1 cellular context compared by ENCODE assay signal in the genomic region with DNA sequence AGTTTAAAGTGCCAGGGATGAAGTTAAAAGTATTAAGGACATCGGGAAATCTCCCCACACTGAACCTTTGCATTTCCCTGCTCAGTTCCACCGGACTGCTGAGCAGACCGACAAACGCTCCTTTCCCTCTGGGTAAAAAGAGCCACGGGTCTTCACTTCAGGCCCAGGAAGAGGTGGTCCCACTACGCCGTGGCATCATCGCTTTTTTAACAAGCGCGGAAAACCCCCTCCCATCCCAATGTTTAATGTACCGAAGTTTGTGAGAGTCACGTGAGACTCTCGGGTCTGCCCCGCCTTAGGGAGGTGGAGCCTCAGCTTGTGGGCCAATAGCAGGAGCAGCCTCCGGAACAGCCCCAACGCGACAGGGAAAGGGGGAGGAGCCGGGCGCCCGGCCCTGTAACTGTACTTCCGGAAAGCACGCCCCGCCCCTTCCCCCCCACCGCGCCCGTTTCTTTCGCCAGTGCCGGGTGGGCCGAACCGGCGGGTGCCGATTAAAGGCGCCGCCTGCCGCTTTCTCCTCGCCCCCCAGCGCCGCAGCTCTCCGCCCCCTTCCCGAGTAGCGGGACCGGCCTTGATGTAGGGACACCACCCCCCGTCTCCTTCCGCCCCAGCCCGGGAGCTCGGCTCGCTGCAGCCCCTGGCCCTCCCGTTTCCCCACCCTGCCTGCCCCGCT.
TF ChIP-seq lines count a peak whose summit lies in the region.

No MANE protein-coding gene starts in this region.

TF ChIP-seq in GM12878, 131 proteins besides CTCF, POLR2A, EP300 and RAD21 (continued from another document and continues in another):
- no peak for TF ChIP-seq PBX3 (IDR thresholded peaks at IDR 0.05; ENCODE audit: insufficient replicate concordance, low read depth, low read length)
- no peak for TF ChIP-seq BRCA1 (IDR thresholded peaks at IDR 0.05; ENCODE audit: low read depth, low read length)
- peak; percentile 73 for TF ChIP-seq USF2 (IDR thresholded peaks at IDR 0.05; ENCODE audit: borderline replicate concordance, low read depth, low read length)
- no peak for TF ChIP-seq ASH2L (IDR thresholded peaks at IDR 0.05; ENCODE audit: borderline replicate concordance, low read depth)
- no peak for TF ChIP-seq SMC3 (IDR thresholded peaks at IDR 0.05; ENCODE audit: borderline replicate concordance, low read length)
- peak; percentile 30 for TF ChIP-seq MEF2B (IDR thresholded peaks at IDR 0.05; ENCODE audit: partially characterized antibody, poor library complexity, severe bottlenecking)
- no peak for TF ChIP-seq SUZ12 (IDR thresholded peaks at IDR 0.05; ENCODE audit: unreplicated experiment)
- no peak for TF ChIP-seq SUPT20H (IDR thresholded peaks at IDR 0.05; ENCODE audit: borderline replicate concordance, control insufficient read depth, low read depth, low read length)
- TF ChIP-seq, protein P1, sequence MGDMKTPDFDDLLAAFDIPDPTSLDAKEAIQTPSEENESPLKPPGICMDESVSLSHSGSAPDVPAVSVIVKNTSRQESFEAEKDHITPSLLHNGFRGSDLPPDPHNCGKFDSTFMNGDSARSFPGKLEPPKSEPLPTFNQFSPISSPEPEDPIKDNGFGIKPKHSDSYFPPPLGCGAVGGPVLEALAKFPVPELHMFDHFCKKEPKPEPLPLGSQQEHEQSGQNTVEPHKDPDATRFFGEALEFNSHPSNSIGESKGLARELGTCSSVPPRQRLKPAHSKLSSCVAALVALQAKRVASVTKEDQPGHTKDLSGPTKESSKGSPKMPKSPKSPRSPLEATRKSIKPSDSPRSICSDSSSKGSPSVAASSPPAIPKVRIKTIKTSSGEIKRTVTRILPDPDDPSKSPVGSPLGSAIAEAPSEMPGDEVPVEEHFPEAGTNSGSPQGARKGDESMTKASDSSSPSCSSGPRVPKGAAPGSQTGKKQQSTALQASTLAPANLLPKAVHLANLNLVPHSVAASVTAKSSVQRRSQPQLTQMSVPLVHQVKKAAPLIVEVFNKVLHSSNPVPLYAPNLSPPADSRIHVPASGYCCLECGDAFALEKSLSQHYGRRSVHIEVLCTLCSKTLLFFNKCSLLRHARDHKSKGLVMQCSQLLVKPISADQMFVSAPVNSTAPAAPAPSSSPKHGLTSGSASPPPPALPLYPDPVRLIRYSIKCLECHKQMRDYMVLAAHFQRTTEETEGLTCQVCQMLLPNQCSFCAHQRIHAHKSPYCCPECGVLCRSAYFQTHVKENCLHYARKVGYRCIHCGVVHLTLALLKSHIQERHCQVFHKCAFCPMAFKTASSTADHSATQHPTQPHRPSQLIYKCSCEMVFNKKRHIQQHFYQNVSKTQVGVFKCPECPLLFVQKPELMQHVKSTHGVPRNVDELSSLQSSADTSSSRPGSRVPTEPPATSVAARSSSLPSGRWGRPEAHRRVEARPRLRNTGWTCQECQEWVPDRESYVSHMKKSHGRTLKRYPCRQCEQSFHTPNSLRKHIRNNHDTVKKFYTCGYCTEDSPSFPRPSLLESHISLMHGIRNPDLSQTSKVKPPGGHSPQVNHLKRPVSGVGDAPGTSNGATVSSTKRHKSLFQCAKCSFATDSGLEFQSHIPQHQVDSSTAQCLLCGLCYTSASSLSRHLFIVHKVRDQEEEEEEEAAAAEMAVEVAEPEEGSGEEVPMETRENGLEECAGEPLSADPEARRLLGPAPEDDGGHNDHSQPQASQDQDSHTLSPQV (IDR thresholded peaks at IDR 0.05): no peak
- no peak for TF ChIP-seq YBX1 (IDR thresholded peaks at IDR 0.05)
- TF ChIP-seq JUND (IDR thresholded peaks at IDR 0.05; ENCODE audit: low read depth, low read length): no peak
- no peak for TF ChIP-seq ETV6 (conservative IDR thresholded peaks at IDR 0.05 in 1 of 2, IDR thresholded peaks at IDR 0.05 in 1 of 2; ENCODE audit: borderline replicate concordance in 1 of 2, low read depth in 1 of 2)
- TF ChIP-seq ZNF207 (IDR thresholded peaks at IDR 0.05; ENCODE audit: borderline replicate concordance): no peak
- no peak for TF ChIP-seq MTA3 (IDR thresholded peaks at IDR 0.05; ENCODE audit: borderline replicate concordance, low read length)
- TF ChIP-seq ZBED1 (IDR thresholded peaks at IDR 0.05; ENCODE audit: borderline replicate concordance): no peak
- TF ChIP-seq, protein P2, sequence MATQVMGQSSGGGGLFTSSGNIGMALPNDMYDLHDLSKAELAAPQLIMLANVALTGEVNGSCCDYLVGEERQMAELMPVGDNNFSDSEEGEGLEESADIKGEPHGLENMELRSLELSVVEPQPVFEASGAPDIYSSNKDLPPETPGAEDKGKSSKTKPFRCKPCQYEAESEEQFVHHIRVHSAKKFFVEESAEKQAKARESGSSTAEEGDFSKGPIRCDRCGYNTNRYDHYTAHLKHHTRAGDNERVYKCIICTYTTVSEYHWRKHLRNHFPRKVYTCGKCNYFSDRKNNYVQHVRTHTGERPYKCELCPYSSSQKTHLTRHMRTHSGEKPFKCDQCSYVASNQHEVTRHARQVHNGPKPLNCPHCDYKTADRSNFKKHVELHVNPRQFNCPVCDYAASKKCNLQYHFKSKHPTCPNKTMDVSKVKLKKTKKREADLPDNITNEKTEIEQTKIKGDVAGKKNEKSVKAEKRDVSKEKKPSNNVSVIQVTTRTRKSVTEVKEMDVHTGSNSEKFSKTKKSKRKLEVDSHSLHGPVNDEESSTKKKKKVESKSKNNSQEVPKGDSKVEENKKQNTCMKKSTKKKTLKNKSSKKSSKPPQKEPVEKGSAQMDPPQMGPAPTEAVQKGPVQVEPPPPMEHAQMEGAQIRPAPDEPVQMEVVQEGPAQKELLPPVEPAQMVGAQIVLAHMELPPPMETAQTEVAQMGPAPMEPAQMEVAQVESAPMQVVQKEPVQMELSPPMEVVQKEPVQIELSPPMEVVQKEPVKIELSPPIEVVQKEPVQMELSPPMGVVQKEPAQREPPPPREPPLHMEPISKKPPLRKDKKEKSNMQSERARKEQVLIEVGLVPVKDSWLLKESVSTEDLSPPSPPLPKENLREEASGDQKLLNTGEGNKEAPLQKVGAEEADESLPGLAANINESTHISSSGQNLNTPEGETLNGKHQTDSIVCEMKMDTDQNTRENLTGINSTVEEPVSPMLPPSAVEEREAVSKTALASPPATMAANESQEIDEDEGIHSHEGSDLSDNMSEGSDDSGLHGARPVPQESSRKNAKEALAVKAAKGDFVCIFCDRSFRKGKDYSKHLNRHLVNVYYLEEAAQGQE (IDR thresholded peaks at IDR 0.05; ENCODE audit: low read depth, low read length): no peak
- no peak for TF ChIP-seq SIX5 (IDR thresholded peaks at IDR 0.05; ENCODE audit: low read depth, low read length, severe bottlenecking)
- peak; percentile 95 to 96 for TF ChIP-seq BHLHE40 (IDR thresholded peaks at IDR 0.05; ENCODE audit: borderline replicate concordance in 1 of 2, low read depth in 2 of 2, low read length in 1 of 2)
- no peak for TF ChIP-seq TAF1 (IDR thresholded peaks at IDR 0.05; ENCODE audit: borderline replicate concordance, low read depth, low read length)
- no peak for TF ChIP-seq CREB1 (IDR thresholded peaks at IDR 0.05; ENCODE audit: low read depth)
- no peak for TF ChIP-seq ZSCAN29 (IDR thresholded peaks at IDR 0.05)
- TF ChIP-seq NKRF (conservative IDR thresholded peaks at IDR 0.05): peak; percentile 18; the same call in 1 of the 2 replicates
- TF ChIP-seq, protein P3, sequence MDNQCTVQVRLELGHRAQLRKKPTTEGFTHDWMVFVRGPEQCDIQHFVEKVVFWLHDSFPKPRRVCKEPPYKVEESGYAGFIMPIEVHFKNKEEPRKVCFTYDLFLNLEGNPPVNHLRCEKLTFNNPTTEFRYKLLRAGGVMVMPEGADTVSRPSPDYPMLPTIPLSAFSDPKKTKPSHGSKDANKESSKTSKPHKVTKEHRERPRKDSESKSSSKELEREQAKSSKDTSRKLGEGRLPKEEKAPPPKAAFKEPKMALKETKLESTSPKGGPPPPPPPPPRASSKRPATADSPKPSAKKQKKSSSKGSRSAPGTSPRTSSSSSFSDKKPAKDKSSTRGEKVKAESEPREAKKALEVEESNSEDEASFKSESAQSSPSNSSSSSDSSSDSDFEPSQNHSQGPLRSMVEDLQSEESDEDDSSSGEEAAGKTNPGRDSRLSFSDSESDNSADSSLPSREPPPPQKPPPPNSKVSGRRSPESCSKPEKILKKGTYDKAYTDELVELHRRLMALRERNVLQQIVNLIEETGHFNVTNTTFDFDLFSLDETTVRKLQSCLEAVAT (IDR thresholded peaks at IDR 0.05): no peak
- no peak for TF ChIP-seq RBBP5 (conservative IDR thresholded peaks at IDR 0.05)
- TF ChIP-seq STAT1 (conservative IDR thresholded peaks at IDR 0.05): no peak
- TF ChIP-seq FOXK2 (IDR thresholded peaks at IDR 0.05): no peak
- TF ChIP-seq ZBTB40 (IDR thresholded peaks at IDR 0.05; ENCODE audit: borderline replicate concordance): peak; percentile 62; the same call in 1 of the 2 replicates
- no peak for TF ChIP-seq MYC (IDR thresholded peaks at IDR 0.05; ENCODE audit: insufficient read depth, insufficient read length, insufficient replicate concordance, low read length, severe bottlenecking)
- TF ChIP-seq HCFC1 (IDR thresholded peaks at IDR 0.05; ENCODE audit: low read length): no peak
- TF ChIP-seq ZZZ3 (IDR thresholded peaks at IDR 0.05; ENCODE audit: control insufficient read depth, insufficient read length, low read depth): no peak
- TF ChIP-seq SMAD1 (IDR thresholded peaks at IDR 0.05; ENCODE audit: low read depth, partially characterized antibody): no peak
- TF ChIP-seq CBX3 (IDR thresholded peaks at IDR 0.05; ENCODE audit: borderline replicate concordance, low read depth): no peak
- TF ChIP-seq, protein P4, sequence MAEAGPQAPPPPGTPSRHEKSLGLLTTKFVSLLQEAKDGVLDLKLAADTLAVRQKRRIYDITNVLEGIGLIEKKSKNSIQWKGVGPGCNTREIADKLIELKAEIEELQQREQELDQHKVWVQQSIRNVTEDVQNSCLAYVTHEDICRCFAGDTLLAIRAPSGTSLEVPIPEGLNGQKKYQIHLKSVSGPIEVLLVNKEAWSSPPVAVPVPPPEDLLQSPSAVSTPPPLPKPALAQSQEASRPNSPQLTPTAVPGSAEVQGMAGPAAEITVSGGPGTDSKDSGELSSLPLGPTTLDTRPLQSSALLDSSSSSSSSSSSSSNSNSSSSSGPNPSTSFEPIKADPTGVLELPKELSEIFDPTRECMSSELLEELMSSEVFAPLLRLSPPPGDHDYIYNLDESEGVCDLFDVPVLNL (IDR thresholded peaks at IDR 0.05; ENCODE audit: low read depth, low read length): no peak
- no peak for TF ChIP-seq NR2C2 (IDR thresholded peaks at IDR 0.05; ENCODE audit: borderline replicate concordance, control insufficient read depth, insufficient read length, low read depth)
- TF ChIP-seq ESRRA (IDR thresholded peaks at IDR 0.05; ENCODE audit: low read length): no peak
- TF ChIP-seq KDM1A (IDR thresholded peaks at IDR 0.05; ENCODE audit: borderline replicate concordance): no peak
